Comparison of ENCODE assay signal across 12 cellular contexts in genomic region chr2:109644571-109645275, GRCh38. TPM values are rescaled to one million over a fixed set of nuclear protein-coding genes. Genes with fewer than 3 reads are reported as not detected.
A peak's percentile ranks its signal among the peaks of the same experiment; 100 is the strongest.
DNase-seq lines count a peak whose midpoint lies in the region; ATAC-seq, FAIRE-seq and TF ChIP-seq lines count a peak whose summit lies in the region.
"Had no signal": no experiment of that assay in that cellular context is flagged by ENCODE, and none has a peak within 500 bp of the region (broad histone marks: within the 10 kb centered on the region; RNA-seq: fewer than 3 reads in every experiment).

No MANE protein-coding gene starts in this region.

- CTCF ChIA-PET in A549 (lab: Yijun Ruan, JAX), result interaction anchor here (1.2 to 1.4 kb wide), 2 partner anchors 9 to 98 kb away, joined by 3 to 6 read pairs; no protein-coding TSS in a partner anchor

- DNase-seq in A549 (ENCODE audit: low read depth in 1 of 2, low spot score in 1 of 2) (peak in 1 of 2 experiments; percentile 28), NCI-H1092 treated with DMSO at 0.1 percent for 48 hours (lab: John Stamatoyannopoulos, UW) (peak; percentile 24), endodermal cell (peak; percentile 84), mucosa of gallbladder (ENCODE audit: low spot score) (peak; percentile 80), NAMALWA (ENCODE audit: low spot score) (no peak), NCI-H2171 (lab: John Stamatoyannopoulos, UW) (no peak)
- DNase-seq: activated gamma-delta T cell treated with Interleukin-2 at 50 U/mL for 16 hours; CD4-positive, alpha-beta memory T cell; H7 had no signal

- FAIRE-seq in A549 (lab: Jason Lieb, UNC), result no peak

- ATAC-seq in A549 (peak; percentile 59 to 74; a peak in 5 of 6 replicates), HG03175 (IDR thresholded peaks at IDR 0.05; ENCODE audit: unreplicated experiment) (no peak), HG03520 (IDR thresholded peaks at IDR 0.05; ENCODE audit: unreplicated experiment) (no peak)
- ATAC-seq: stimulated activated memory B cell treated with anti-CD40 and anti-IgM and Interleukin-4, amounts not matched to agents 10 μg/mL and 1 μg/mL and 100 μg/mL, for 72 hours had no signal

- no peak for TF ChIP-seq CTCF in A549 (IDR thresholded peaks at IDR 0.05)
- TF ChIP-seq CTCF in endodermal cell (conservative IDR thresholded peaks at IDR 0.05), result no peak

- no peaks in the 10 kb centered on the region for H3K9me3 ChIP-seq in A549
- H3K9me3 ChIP-seq in endodermal cell (ENCODE audit: control insufficient read depth, low read length), result no peaks in the 10 kb centered on the region

- peak overlapping the region; percentile 82 for H3K27ac Mint-ChIP-seq in endodermal cell
- H3K27ac Mint-ChIP-seq: stimulated activated memory B cell treated with anti-CD40 and anti-IgM and Interleukin-4, amounts not matched to agents 10 μg/mL and 1 μg/mL and 100 μg/mL, for 72 hours had no signal

- H3K4me3 Mint-ChIP-seq in endodermal cell, result peak overlapping the region; percentile 35
- H3K4me3 Mint-ChIP-seq: CD4-positive, alpha-beta memory T cell; stimulated activated memory B cell treated with anti-CD40 and anti-IgM and Interleukin-4, amounts not matched to agents 10 μg/mL and 1 μg/mL and 100 μg/mL, for 72 hours had no signal

- 35% methylated on average over 12 of the region's 12 CpGs for WGBS in A549 (ENCODE audit: missing lambda C conversion rate)
- WGBS in endodermal cell (ENCODE audit: insufficient coverage in 1 of 2, insufficient read length in 1 of 2), 2 experiments, result 9 to 27% methylated on average over 8 to 12 of the region's 12 CpGs

- peaks cover 1% of the 10 kb centered on the region for H3K27me3 Mint-ChIP-seq in endodermal cell (ENCODE audit: insufficient read depth)

- no peaks in the 10 kb centered on the region for H3K27me3 ChIP-seq in endodermal cell (ENCODE audit: control insufficient read depth, insufficient read depth, low read length, poor library complexity, severe bottlenecking)

- TF ChIP-seq POLR2A in A549 (IDR thresholded peaks at IDR 0.05; ENCODE audit: low read length), result no peak

- H3K9ac ChIP-seq in endodermal cell (ENCODE audit: extremely low read depth, low read length, poor library complexity, severe bottlenecking), result peak overlapping the region; percentile 33

- TF ChIP-seq RAD21 in A549 (conservative IDR thresholded peaks at IDR 0.05 in 1 of 2, IDR thresholded peaks at IDR 0.05 in 1 of 2), result no peak

- H3K36me3 ChIP-seq in endodermal cell (ENCODE audit: control insufficient read depth, insufficient read depth, low read length), result no peaks in the 10 kb centered on the region

- no peaks in the 10 kb centered on the region for H3K36me3 Mint-ChIP-seq in endodermal cell (ENCODE audit: low read depth)
- H3K36me3 Mint-ChIP-seq: CD4-positive, alpha-beta memory T cell; stimulated activated memory B cell treated with anti-CD40 and anti-IgM and Interleukin-4, amounts not matched to agents 10 μg/mL and 1 μg/mL and 100 μg/mL, for 72 hours had no signal

- H3K4me1 Mint-ChIP-seq in endodermal cell, result peaks cover 30% of the 10 kb centered on the region
- H3K4me1 Mint-ChIP-seq: stimulated activated memory B cell treated with anti-CD40 and anti-IgM and Interleukin-4, amounts not matched to agents 10 μg/mL and 1 μg/mL and 100 μg/mL, for 72 hours had no signal

- POLR2A ChIA-PET in A549 (lab: Yijun Ruan, JAX), result interaction anchor here (0.8 kb wide), 1 partner anchor 30 kb away, joined by 3 read pairs; the partner anchor contains the start of genes SEPTIN10 and SOWAHC

- TF ChIP-seq EP300 in A549 (IDR thresholded peaks at IDR 0.05), result no peak

- H3K9me3 Mint-ChIP-seq in endodermal cell, result no peaks in the 10 kb centered on the region
- H3K9me3 Mint-ChIP-seq: CD4-positive, alpha-beta memory T cell had no signal

- H3K4me1 ChIP-seq in A549 (peaks cover 8% of the 10 kb centered on the region), endodermal cell (ENCODE audit: control insufficient read depth, insufficient read depth, low read length) (peaks cover 16% of the 10 kb centered on the region)

- peak overlapping the region; percentile 5 to 8; a peak in 2 of 6 replicates for H3K27ac ChIP-seq in A549
- peak overlapping the region; percentile 80 for H3K27ac ChIP-seq in endodermal cell (ENCODE audit: low read depth, low read length)

- H3K4me3 ChIP-seq in A549 (no peak overlapping the region), endodermal cell (ENCODE audit: low read length) (peak overlapping the region; percentile 16)

- H3K4me2 ChIP-seq in A549, result peak overlapping the region; percentile 48

TF ChIP-seq in A549, 52 proteins besides CTCF, POLR2A, EP300 and RAD21 (continues in another document):
- TF ChIP-seq PBX3 (IDR thresholded peaks at IDR 0.05) (no peak), CHD2 (IDR thresholded peaks at IDR 0.05; ENCODE audit: low read length, partially characterized antibody) (no peak), MAFK (IDR thresholded peaks at IDR 0.05; ENCODE audit: partially characterized antibody) (no peak), RFX5 (IDR thresholded peaks at IDR 0.05) (no peak), REST (IDR thresholded peaks at IDR 0.05) (no peak), USF2 (IDR thresholded peaks at IDR 0.05) (no peak), SMC3 (IDR thresholded peaks at IDR 0.05) (no peak), CBX2 (IDR thresholded peaks at IDR 0.05; ENCODE audit: borderline replicate concordance, low read depth) (no peak), RARB (CRISPR knock-in tag; IDR thresholded peaks at IDR 0.05) (no peak), NR3C1 (IDR thresholded peaks at IDR 0.05) (no peak), HOXA7 (CRISPR knock-in tag; IDR thresholded peaks at IDR 0.05) (no peak), ZNF302 (CRISPR knock-in tag; IDR thresholded peaks at IDR 0.05) (no peak), KDM1A (IDR thresholded peaks at IDR 0.05; ENCODE audit: low read depth) (no peak), HEYL (CRISPR knock-in tag; IDR thresholded peaks at IDR 0.05) (no peak), CEBPB (IDR thresholded peaks at IDR 0.05) (no peak), FOSB (CRISPR knock-in tag; IDR thresholded peaks at IDR 0.05) (no peak), ESRRA (IDR thresholded peaks at IDR 0.05; ENCODE audit: borderline replicate concordance, low read length) (no peak)

RNA-seq across cellular contexts. Expression of gene SOWAHC, which starts 30.6 kb away (rescaled TPM):
- polyA plus RNA-seq in A549 (2011; rRNA removed), result 9.9 and 13.7 TPM in 2 replicates
- polyA plus RNA-seq in A549 (2012; cell fraction: cytosol; rRNA removed), result 6.9 and 9.8 TPM in 2 replicates
- 5.4 and 8.0 TPM in 2 replicates for polyA plus RNA-seq in A549 (2012; cell fraction: nucleus; rRNA removed)
- 11.7 to 14.2 TPM (median 13.4 TPM) in 3 replicates for polyA plus RNA-seq in A549 (2017; fragmentation: RNase III; extraction: RNeasy Plus Mini Kit Qiagen cat#74134 plus additional on column Dnase treatment)
- 5.8 and 6.5 TPM in 2 replicates for polyA minus RNA-seq in A549 (2011; rRNA and poly(A)+ RNA removed)
- total RNA-seq in endodermal cell, result 10 to 100 TPM; 11.1 to 14.9 TPM
- 11.0 TPM for polyA plus RNA-seq in endodermal cell (2013, experiment 1 of 2)
- polyA plus RNA-seq in endodermal cell (2013, experiment 2 of 2), result 11.3 TPM
- 19.4 TPM for total RNA-seq in mucosa of gallbladder

RNA-seq across cellular contexts. Expression of gene SEPTIN10, which starts 31.0 kb away (rescaled TPM):
- 76.9 and 87.6 TPM in 2 replicates for polyA plus RNA-seq in A549 (2011; rRNA removed)
- polyA plus RNA-seq in A549 (2012; cell fraction: cytosol; rRNA removed), result 23.1 and 28.0 TPM in 2 replicates
- polyA plus RNA-seq in A549 (2012; cell fraction: nucleus; rRNA removed), result 10.3 and 12.1 TPM in 2 replicates
- 84.8 to 95.0 TPM (median 93.1 TPM) in 3 replicates for polyA plus RNA-seq in A549 (2017; fragmentation: RNase III; extraction: RNeasy Plus Mini Kit Qiagen cat#74134 plus additional on column Dnase treatment)
- 46.9 and 49.9 TPM in 2 replicates for polyA minus RNA-seq in A549 (2011; rRNA and poly(A)+ RNA removed)
- 100 to 1,000 TPM; 103 to 120 TPM for total RNA-seq in endodermal cell
- polyA plus RNA-seq in endodermal cell (2013, experiment 1 of 2), result 84.1 TPM
- polyA plus RNA-seq in endodermal cell (2013, experiment 2 of 2), result 94.9 TPM
- 63.1 TPM for total RNA-seq in mucosa of gallbladder

Comparison
In these comparisons a context has a peak if more than half of its experiments do, and no peak if none do; other contexts are left out.
1. ATAC-seq: peak in A549 (2 of 2); none in HG03175 (single experiment) and HG03520 (single experiment).
2. DNase-seq: peak in NCI-H1092 treated with DMSO at 0.1 percent for 48 hours (single experiment), endodermal cell (single experiment) and mucosa of gallbladder (single experiment); none in NAMALWA (single experiment) and NCI-H2171 (single experiment).